ENCODE assay signal across 22 cellular contexts in genomic region chr16:88529596-88529995, GRCh38. TPM values are rescaled to one million over a fixed set of nuclear protein-coding genes. Genes with fewer than 3 reads are reported as not detected.
A peak's percentile ranks its signal among the peaks of the same experiment; 100 is the strongest.
DNase-seq lines count a peak whose midpoint lies in the region; ATAC-seq and TF ChIP-seq lines count a peak whose summit lies in the region.
"Had no signal": no experiment of that assay in that cellular context is flagged by ENCODE, and none has a peak within 500 bp of the region (broad histone marks: within the 10 kb centered on the region; RNA-seq: fewer than 3 reads in every experiment).

No MANE protein-coding gene starts in this region.

- H3K4me1 ChIP-seq in right cardiac atrium (ENCODE audit: control insufficient read depth, insufficient read depth, low read length) (no peaks in the 10 kb centered on the region), neural progenitor cell (peaks cover 3% of the 10 kb centered on the region), smooth muscle cell (ENCODE audit: low read depth) (no peaks in the 10 kb centered on the region)
- H3K4me1 ChIP-seq: HAP-1 had no signal

- no peak overlapping the region for H3K9ac ChIP-seq in neural progenitor cell
- no peak overlapping the region for H3K9ac ChIP-seq in smooth muscle cell (ENCODE audit: low read depth)

- H3K27ac ChIP-seq in right cardiac atrium (ENCODE audit: low read length) (no peak overlapping the region), neural progenitor cell (no peak overlapping the region), smooth muscle cell (ENCODE audit: low read depth) (no peak overlapping the region)

- H3K9me3 ChIP-seq in right cardiac atrium (ENCODE audit: control insufficient read depth, low read length): no peaks in the 10 kb centered on the region
- H3K9me3 ChIP-seq in neural progenitor cell (ENCODE audit: low read depth): no peaks in the 10 kb centered on the region
- no peaks in the 10 kb centered on the region for H3K9me3 ChIP-seq in smooth muscle cell (replicated peaks; ENCODE audit: low read depth)
- H3K9me3 ChIP-seq: HAP-1 had no signal

- no peaks in the 10 kb centered on the region for H3K36me3 ChIP-seq in neural progenitor cell
- H3K36me3 ChIP-seq in smooth muscle cell (ENCODE audit: low read depth): no peaks in the 10 kb centered on the region
- H3K36me3 ChIP-seq: HAP-1 had no signal

- no peak overlapping the region for H3K4me3 ChIP-seq in right cardiac atrium (ENCODE audit: low read length)
- no peak overlapping the region for H3K4me3 ChIP-seq in neural progenitor cell
- H3K4me3 ChIP-seq in smooth muscle cell: no peak overlapping the region
- H3K4me3 ChIP-seq: GM23338, HAP-1 had no signal

- H3K9me3 Mint-ChIP-seq in endothelial cell (ENCODE audit: unreplicated experiment): no peaks in the 10 kb centered on the region
- no peaks in the 10 kb centered on the region for H3K9me3 Mint-ChIP-seq in neural progenitor cell
- H3K9me3 Mint-ChIP-seq: GM23338 had no signal

- H3K27me3 ChIP-seq in right cardiac atrium (ENCODE audit: control insufficient read depth, insufficient read depth) (no peaks in the 10 kb centered on the region), neural progenitor cell (no peaks in the 10 kb centered on the region), smooth muscle cell (ENCODE audit: low read depth) (no peaks in the 10 kb centered on the region)

- H3K79me2 ChIP-seq in neural progenitor cell (ENCODE audit: low read depth) (no peaks in the 10 kb centered on the region), smooth muscle cell (ENCODE audit: low read depth) (no peaks in the 10 kb centered on the region)

- TF ChIP-seq CTCF in endothelial cell (IDR thresholded peaks at IDR 0.05; ENCODE audit: unreplicated experiment) (no peak), neural progenitor cell (IDR thresholded peaks at IDR 0.05) (no peak), smooth muscle cell (IDR thresholded peaks at IDR 0.05; ENCODE audit: borderline replicate concordance, insufficient read depth, poor library complexity, severe bottlenecking) (no peak)

- H3K27me3 Mint-ChIP-seq in endothelial cell (ENCODE audit: unreplicated experiment) (peaks cover 10% of the 10 kb centered on the region), neural progenitor cell (ENCODE audit: insufficient read depth, low read depth) (peaks cover 7% of the 10 kb centered on the region)
- H3K27me3 Mint-ChIP-seq: CD4-positive, CD25-positive, alpha-beta regulatory T cell had no signal

- intact Hi-C loops in right cardiac atrium (cut with DNase I) (loop anchor here in 3 of 4 donors (2.0 to 10.0 kb wide), 3 partner anchors 87 to 335 kb away; no protein-coding TSS in a partner anchor), cardiac septum (cut with DNase I) (no loop called here)

- no peak overlapping the region for H2AFZ ChIP-seq in neural progenitor cell (replicated peaks)
- no peak overlapping the region for H2AFZ ChIP-seq in smooth muscle cell (ENCODE audit: low read depth)
- H2AFZ ChIP-seq: GM23338 had no signal

- DNase-seq in right cardiac atrium (peak in 2 of 3 donors; percentile 16 to 51), cardiac septum (ENCODE audit: low spot score) (no peak), endothelial cell (ENCODE audit: low spot score) (no peak), neural progenitor cell (ENCODE audit: low spot score) (no peak), Kasumi-1 (lab: John Stamatoyannopoulos, UW) (no peak), smooth muscle cell (lab: John Stamatoyannopoulos, UW; ENCODE audit: unreplicated experiment) (no peak), dermis blood vessel endothelial cell (no peak)
- DNase-seq: CD4-positive, CD25-positive, alpha-beta regulatory T cell; COR-L47; DMS 273 treated with DMSO at 0.1 percent for 48 hours; DMS79 treated with DMSO at 0.1 percent for 48 hours; KBM-7; NCI-H1092 treated with DMSO at 0.1 percent for 48 hours; NCI-H146; NCI-H2029; NCI-H345; NCI-H524; NCI-H774; NK-92 treated with Interleukin-12 subunit alpha and Interleukin-12 subunit beta, amount 100 ng/mL, for 24 hours had no signal

- H3K4me1 Mint-ChIP-seq in endothelial cell (ENCODE audit: unreplicated experiment) (peaks cover 8% of the 10 kb centered on the region), neural progenitor cell (peaks cover 9% of the 10 kb centered on the region)

- H3K4me3 Mint-ChIP-seq in endothelial cell (ENCODE audit: unreplicated experiment) (no peak overlapping the region), neural progenitor cell (no peak overlapping the region)
- H3K4me3 Mint-ChIP-seq: GM23338 had no signal

- no peak for ATAC-seq in right cardiac atrium
- ATAC-seq: GM23338, SK-N-SH treated with all-trans-retinoic acid at 6 μM for 48 hours had no signal

- WGBS in right cardiac atrium: 93% methylated on average over 9 of the region's 9 CpGs
- 94% methylated on average over 9 of the region's 9 CpGs for WGBS in smooth muscle cell (ENCODE audit: low lambda C conversion rate)

- no peak overlapping the region for H3K4me2 ChIP-seq in neural progenitor cell
- no peak overlapping the region for H3K4me2 ChIP-seq in smooth muscle cell
- H3K4me2 ChIP-seq: GM23338 had no signal

- peaks cover 8% of the 10 kb centered on the region for H3K36me3 Mint-ChIP-seq in endothelial cell (ENCODE audit: low read depth, unreplicated experiment)
- H3K36me3 Mint-ChIP-seq in neural progenitor cell: no peaks in the 10 kb centered on the region
- H3K36me3 Mint-ChIP-seq: CD4-positive, CD25-positive, alpha-beta regulatory T cell had no signal

- peak overlapping the region; percentile 11 for H3K27ac Mint-ChIP-seq in endothelial cell (ENCODE audit: unreplicated experiment)
- H3K27ac Mint-ChIP-seq in neural progenitor cell: peak overlapping the region; percentile 66
- H3K27ac Mint-ChIP-seq: GM23338 had no signal

- H3F3A ChIP-seq in neural progenitor cell (ENCODE audit: low read depth): no peaks in the 10 kb centered on the region
- peaks cover 7% of the 10 kb centered on the region for H3F3A ChIP-seq in smooth muscle cell (ENCODE audit: low read depth)

- H4K20me1 ChIP-seq in neural progenitor cell (ENCODE audit: low read depth) (peaks cover 11% of the 10 kb centered on the region), smooth muscle cell (ENCODE audit: low read depth) (peaks cover 17% of the 10 kb centered on the region)

RNA-seq across cellular contexts. Expression of gene ZC3H18, which starts 40.6 kb away (rescaled TPM):
- 10 to 100 TPM; 17.5 to 25.1 (median 21.2) TPM for total RNA-seq in right cardiac atrium
- polyA plus RNA-seq in right cardiac atrium: 19.6 TPM
- total RNA-seq in cardiac septum: 20.6 TPM
- total RNA-seq in endothelial cell (ENCODE audit: unreplicated experiment): 49.3 TPM
- total RNA-seq in neural progenitor cell (ENCODE audit: low replicate concordance): 24.2 and 38.6 TPM in 2 replicates
- total RNA-seq in smooth muscle cell: 5.9 and 14.6 TPM in 2 replicates
- polyA plus RNA-seq in smooth muscle cell: 30.4 and 36.1 TPM in 2 replicates
- 15.3 and 17.3 TPM in 2 replicates for total RNA-seq in dermis blood vessel endothelial cell

Comparison
In these comparisons a context has a peak if more than half of its experiments do, and no peak if none do; other contexts are left out.
1. DNase-seq: peak in right cardiac atrium (2 of 3); none in cardiac septum (single experiment), endothelial cell (single experiment), neural progenitor cell (single experiment), Kasumi-1 (0 of 2), smooth muscle cell (single experiment) and dermis blood vessel endothelial cell (single experiment).